ENCODE assay signal across 8 cellular contexts in genomic region chr4:74098628-74098995, GRCh38. TPM values are rescaled to one million over a fixed set of nuclear protein-coding genes. Genes with fewer than 3 reads are reported as not detected.
A peak's percentile ranks its signal among the peaks of the same experiment; 100 is the strongest.
DNase-seq lines count a peak whose midpoint lies in the region; ATAC-seq and TF ChIP-seq lines count a peak whose summit lies in the region.

No MANE protein-coding gene starts in this region.

- in situ Hi-C loops in Caki2 (cut with HindIII; ENCODE audit: low pct_unique_long_range_greater_than_20kb, low sequenced_read_pairs), result no loop called here

- no peaks in the 10 kb centered on the region for H3K4me1 ChIP-seq in BE2C

- H3K36me3 ChIP-seq in BE2C, result no peaks in the 10 kb centered on the region

- POLR2A ChIA-PET in RWPE1 (lab: Yijun Ruan, JAX; ENCODE audit: low non-redundant PET), result interaction anchor here (0.7 to 1.6 kb wide), 4 partner anchors 10 to 342 kb away, joined by 3 to 6 read pairs (median 4); no protein-coding TSS in a partner anchor

- TF ChIP-seq CTCF in RWPE1 (conservative IDR thresholded peaks at IDR 0.05; ENCODE audit: low read depth) (no peak), fibroblast of mammary gland (conservative IDR thresholded peaks at IDR 0.05; ENCODE audit: control insufficient read depth, insufficient read depth, low read depth, low read length) (no peak), omental fat pad (IDR thresholded peaks at IDR 0.05) (no peak), BE2C (IDR thresholded peaks at IDR 0.05; ENCODE audit: low read depth, low read length) (no peak)

- H3K9me3 ChIP-seq in BE2C, result no peaks in the 10 kb centered on the region

- H3K27me3 ChIP-seq in BE2C, result peaks cover 38% of the 10 kb centered on the region

- DNase-seq in Caki2 (ENCODE audit: low read depth) (peak; percentile 41), RWPE1 (ENCODE audit: low spot score) (no peak), fibroblast of mammary gland (ENCODE audit: low read depth) (no peak), omental fat pad (ENCODE audit: low spot score) (no peak), BE2C (no peak), NCI-H1436 treated with DMSO at 0.1 percent for 48 hours (lab: John Stamatoyannopoulos, UW) (no peak), hepatic stellate cell (ENCODE audit: low spot score) (no peak)
- no peak for DNase-seq in stimulated activated CD4-positive, alpha-beta T cell treated with anti-CD3 and anti-CD28 coated beads, Interleukin-4, amount 100 ng/mL, for 1 hour

- CTCF ChIA-PET in RWPE1 (lab: Yijun Ruan, JAX), result interaction anchor here (0.6 to 1.5 kb wide), 7 partner anchors 10 to 188 kb away, joined by 3 to 7 read pairs (median 4); partner anchors contain the start of gene CXCL3

- peak overlapping the region; percentile 78 for H3K4me3 ChIP-seq in fibroblast of mammary gland (ENCODE audit: control insufficient read depth, low read depth, low read length)
- no peak overlapping the region for H3K4me3 ChIP-seq in BE2C (ENCODE audit: low read depth, low read length)

- ATAC-seq in omental fat pad (ENCODE audit: low FRiP score), result peak; percentile 4

- peak overlapping the region; percentile 96 for H3K27ac ChIP-seq in RWPE1

RNA-seq across cellular contexts. Expression of gene CXCL2, which starts 0.4 kb away (rescaled TPM):
- total RNA-seq in Caki2 (2014; rRNA removed; shearing (Covaris generic); ENCODE audit: low replicate concordance), result 0.44 and 0.67 TPM in 2 replicates
- total RNA-seq in omental fat pad, result 100 to 1,000 TPM in 1 of 4 donors, 10 to 100 TPM in 3; 27.8 to 295 (median 68.7) TPM
- not detected for polyA plus RNA-seq in BE2C (2012; ENCODE audit: insufficient read depth, insufficient read length, low read depth)

RNA-seq across cellular contexts. Expression of gene MTHFD2L, which starts 59.3 kb away (rescaled TPM):
- total RNA-seq in Caki2 (2014; rRNA removed; shearing (Covaris generic); ENCODE audit: low replicate concordance), result 9.9 and 11.6 TPM in 2 replicates
- total RNA-seq in omental fat pad, result 10 to 100 TPM; 12.2 to 23.2 (median 18.4) TPM
- polyA plus RNA-seq in BE2C (2012; ENCODE audit: insufficient read depth, insufficient read length, low read depth), result 20.8 TPM

Comparison
In these comparisons a context has a peak if more than half of its experiments do, and no peak if none do; other contexts are left out.
1. RNA of gene CXCL2, which starts 0.4 kb away (total RNA-seq): 27.8 to 295 TPM in omental fat pad; 0.44 to 0.67 TPM in Caki2; every median in the first group is over 10 times any median in the second.